ENCODE assay signal across 1 cellular context in genomic region chr2:172103471-172104292, GRCh38.
TF ChIP-seq lines count a peak whose summit lies in the region.

No MANE protein-coding gene starts in this region.

TF ChIP-seq in SK-N-SH, 30 proteins besides CTCF, POLR2A, EP300 and RAD21 (continued from another document):
- TF ChIP-seq IRF3 (IDR thresholded peaks at IDR 0.05; ENCODE audit: low read depth, low read length) (no peak), ZBTB33 (IDR thresholded peaks at IDR 0.05; ENCODE audit: borderline replicate concordance, low read depth) (no peak), NFIC (IDR thresholded peaks at IDR 0.05; ENCODE audit: borderline replicate concordance) (no peak), RFX5 (IDR thresholded peaks at IDR 0.05; ENCODE audit: low read length) (no peak), CHD2 (IDR thresholded peaks at IDR 0.05; ENCODE audit: low read length, partially characterized antibody) (peak; percentile 56), TAF1 (IDR thresholded peaks at IDR 0.05; ENCODE audit: borderline replicate concordance, low read depth, low read length) (no peak), REST (IDR thresholded peaks at IDR 0.05; ENCODE audit: low read depth, low read length) (no peak), JUND (IDR thresholded peaks at IDR 0.05) (no peak), YY1 (IDR thresholded peaks at IDR 0.05; ENCODE audit: low read depth) (no peak), RCOR1 (IDR thresholded peaks at IDR 0.05; ENCODE audit: low read length) (0 out of 2 replicates have a peak, but pooled peaks have one; percentile 26), FOXJ3 (CRISPR knock-in tag; IDR thresholded peaks at IDR 0.05) (no peak), RXRA (IDR thresholded peaks at IDR 0.05; ENCODE audit: borderline replicate concordance, low read depth) (no peak), MXI1 (IDR thresholded peaks at IDR 0.05; ENCODE audit: low read depth, low read length) (no peak), TCF12 (IDR thresholded peaks at IDR 0.05) (no peak)
TF ChIP-seq in SK-N-SH: peak in this region for 4.
